In the genomic region with DNA sequence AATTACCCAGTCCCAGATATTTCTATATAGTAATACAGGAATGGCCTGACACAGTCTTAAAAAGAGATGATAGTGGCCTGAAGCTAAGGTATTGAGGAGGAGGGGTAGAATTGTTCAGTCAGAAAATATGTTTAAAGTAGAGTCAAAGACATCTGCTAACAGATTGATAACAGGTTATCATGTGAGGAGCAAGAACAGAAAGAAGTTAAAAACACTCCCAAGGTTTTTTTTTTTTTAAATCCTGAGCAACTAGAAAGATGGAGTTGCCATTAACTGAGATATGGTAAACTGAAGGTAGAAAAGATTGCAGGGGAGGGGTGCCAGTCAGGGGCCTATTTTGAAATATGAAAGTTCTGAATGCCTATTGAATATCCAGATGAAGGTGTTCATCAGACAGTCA, we compare ENCODE assay signal across 14 cellular contexts.
"Had no signal": no experiment of that assay in that cellular context is flagged by ENCODE, and none has a peak within 500 bp of the region (broad histone marks: within the 10 kb centered on the region; RNA-seq: fewer than 3 reads in every experiment).

No MANE protein-coding gene starts in this region.

- H3K4me3 Mint-ChIP-seq: activated CD4-positive, alpha-beta memory T cell treated with anti-CD3 and anti-CD28 coated beads, Interleukin-2, amount 10 ng/mL, durations not matched to agents 7 days and 5 days had no signal

- H3K9me3 ChIP-seq: colonic mucosa, heart right ventricle, psoas muscle, right lobe of liver, transverse colon had no signal

- H3K9me3 Mint-ChIP-seq: activated CD4-positive, alpha-beta memory T cell treated with anti-CD3 and anti-CD28 coated beads, Interleukin-2, amount 10 ng/mL, durations not matched to agents 7 days and 5 days had no signal

- H3K27ac Mint-ChIP-seq: activated CD4-positive, alpha-beta memory T cell treated with anti-CD3 and anti-CD28 coated beads, Interleukin-2, amount 10 ng/mL, durations not matched to agents 7 days and 5 days had no signal

- H3K36me3 ChIP-seq: colonic mucosa had no signal

- H3K27me3 Mint-ChIP-seq: activated CD4-positive, alpha-beta memory T cell treated with anti-CD3 and anti-CD28 coated beads, Interleukin-2, amount 10 ng/mL, durations not matched to agents 7 days and 5 days had no signal

- H3K27ac ChIP-seq: adrenal gland, colonic mucosa, heart right ventricle, psoas muscle, right lobe of liver, transverse colon had no signal

- H3K27me3 ChIP-seq: adrenal gland, colonic mucosa, heart right ventricle, right lobe of liver, transverse colon had no signal

- DNase-seq: activated CD4-positive, alpha-beta memory T cell treated with anti-CD3 and anti-CD28 coated beads, Interleukin-2, amount 10 ng/mL, durations not matched to agents 7 days and 5 days; activated CD4-positive, CD25-positive, alpha-beta regulatory T cell treated with anti-CD3 and anti-CD28 coated beads, Interleukin-2, amount 50 U/mL, for 72 hours; activated CD8-positive, alpha-beta memory T cell treated with anti-CD3 and anti-CD28 coated beads, Interleukin-2, amount 50 U/mL, for 48 hours; adrenal gland; colonic mucosa; heart right ventricle; kidney glomerular epithelial cell; psoas muscle; right lobe of liver; SHP77 treated with DMSO at 0.1 percent for 48 hours; stimulated activated naive CD4-positive, alpha-beta T cell; substantia nigra; T-helper 9 cell; transverse colon had no signal

- H3K4me1 ChIP-seq: colonic mucosa had no signal

- H3K4me3 ChIP-seq: adrenal gland, colonic mucosa, heart right ventricle, psoas muscle, right lobe of liver, transverse colon had no signal
